ENCODE assay signal across 9 cellular contexts in genomic region chr9:129610193-129610472, GRCh38. TPM values are rescaled to one million over a fixed set of nuclear protein-coding genes. Genes with fewer than 3 reads are reported as not detected.
A peak's percentile ranks its signal among the peaks of the same experiment; 100 is the strongest.
DNase-seq lines count a peak whose midpoint lies in the region; ATAC-seq and TF ChIP-seq lines count a peak whose summit lies in the region.
"Had no signal": no experiment of that assay in that cellular context is flagged by ENCODE, and none has a peak within 500 bp of the region (broad histone marks: within the 10 kb centered on the region; RNA-seq: fewer than 3 reads in every experiment).

No MANE protein-coding gene starts in this region.

- H3K36me3 ChIP-seq in gastroesophageal sphincter = no peaks in the 10 kb centered on the region

- WGBS in gastroesophageal sphincter (ENCODE audit: low coverage in 1 of 2), 2 donors = no CpG with 5 or more reads among the region's 24 CpGs

- peak overlapping the region; percentile 52 for H3K4me3 ChIP-seq in GM12864 (ENCODE audit: low read depth, low read length)
- H3K4me3 ChIP-seq in gastroesophageal sphincter = peak overlapping the region; percentile 63 to 76
- H3K4me3 ChIP-seq in skeletal muscle cell (ENCODE audit: low read depth, low read length) = peak overlapping the region; percentile 53

- peaks cover 0 to 53% (median 33%) of the 10 kb centered on the region in 3 donors for H3K4me1 ChIP-seq in gastroesophageal sphincter

- intact Hi-C loops in left colon (cut with DNase I, micrococcal nuclease) = loop anchor here (5.0 to 10.0 kb wide), 2 partner anchors 115 to 473 kb away; no protein-coding TSS in a partner anchor

- no peak for ATAC-seq in gastroesophageal sphincter
- ATAC-seq in left colon = no peak
- ATAC-seq in HG03432 (IDR thresholded peaks at IDR 0.05; ENCODE audit: unreplicated experiment) = no peak
- ATAC-seq in HG03520 (IDR thresholded peaks at IDR 0.05; ENCODE audit: unreplicated experiment) = no peak

- TF ChIP-seq POLR2A in gastroesophageal sphincter (IDR thresholded peaks at IDR 0.05) = no peak

- DNase-seq in GM12864 (ENCODE audit: low read depth) = no peak
- DNase-seq in skeletal muscle cell (ENCODE audit: low read depth) = no peak
- DNase-seq in left colon = no peak
- no peak for DNase-seq in NCI-H2081 (lab: John Stamatoyannopoulos, UW)
- DNase-seq: SHP77 treated with DMSO at 0.1 percent for 48 hours had no signal

- no peaks in the 10 kb centered on the region for H3K9me3 ChIP-seq in gastroesophageal sphincter

- TF ChIP-seq EP300 in gastroesophageal sphincter (IDR thresholded peaks at IDR 0.05) = no peak

- H3K27ac ChIP-seq in VCaP (peak overlapping the region; percentile 51; the same call in 1 of the 2 replicates), gastroesophageal sphincter (peak overlapping the region; percentile 61 to 91 (median 89))

- H3K27me3 ChIP-seq in gastroesophageal sphincter = no peaks in the 10 kb centered on the region

- TF ChIP-seq CTCF in GM12864 (IDR thresholded peaks at IDR 0.05; ENCODE audit: low read depth, low read length, missing control alignments) (no peak), VCaP (conservative IDR thresholded peaks at IDR 0.05) (no peak), gastroesophageal sphincter (IDR thresholded peaks at IDR 0.05) (no peak)

RNA-seq across cellular contexts. Expression of gene C9orf50, which starts 10.8 kb away (rescaled TPM):
- total RNA-seq in gastroesophageal sphincter (under 1 TPM in 1 of 4 donors, not detected in 3; 0.27 TPM), left colon (under 1 TPM in 1 of 2 donors, not detected in 1; 0.36 TPM)

RNA-seq across cellular contexts. Expression of gene NTMT1, which starts 15.8 kb away (rescaled TPM):
- total RNA-seq in gastroesophageal sphincter = 10 to 100 TPM; 12.8 to 24.0 (median 21.8) TPM
- 10 to 100 TPM; 23.2 to 25.8 TPM for total RNA-seq in left colon

RNA-seq across cellular contexts. Expression of gene ASB6, which starts 31.8 kb away (rescaled TPM):
- 10 to 100 TPM; 21.3 to 37.2 (median 28.2) TPM for total RNA-seq in gastroesophageal sphincter
- total RNA-seq in left colon = 10 to 100 TPM; 17.5 to 18.3 TPM

RNA-seq across cellular contexts. Expression of gene PRRX2, which starts 55.3 kb away (rescaled TPM):
- total RNA-seq in gastroesophageal sphincter (10 to 100 TPM in 1 of 4 donors, 1 to 10 TPM in 2, under 1 TPM in 1; 0.93 to 12.1 (median 7.1) TPM), left colon (1 to 10 TPM in 1 of 2 donors, under 1 TPM in 1; 0.52 to 1.1 TPM)
